Comparison of ENCODE assay signal across 8 cellular contexts in genomic region chr1:156727914-156728598, GRCh38. TPM values are rescaled to one million over a fixed set of nuclear protein-coding genes. Genes with fewer than 3 reads are reported as not detected.
DNase-seq lines count a peak whose midpoint lies in the region; ATAC-seq lines count a peak whose summit lies in the region.

Gene METTL25B (plus strand): TSS chr1:156728469. CDS start chr1:156729105, 636 bp downstream.

- H3K27me3 ChIP-seq in effector memory CD4-positive, alpha-beta T cell (replicated peaks; ENCODE audit: control insufficient read depth, insufficient read depth, low read length, poor library complexity, severe bottlenecking) = no peaks in the 10 kb centered on the region

- peaks cover 37% of the 10 kb centered on the region for H3K4me1 ChIP-seq in effector memory CD4-positive, alpha-beta T cell (ENCODE audit: control insufficient read depth, insufficient read depth, low read length, poor library complexity, severe bottlenecking)

- ATAC-seq in GM19043 (IDR thresholded peaks at IDR 0.05; ENCODE audit: low read depth, unreplicated experiment) = peak; percentile 48
- ATAC-seq in HG03175 (IDR thresholded peaks at IDR 0.05; ENCODE audit: unreplicated experiment) = peak; percentile 62

- peak; percentile 86 for DNase-seq in CD1c-positive myeloid dendritic cell (ENCODE audit: extremely low spot score)
- DNase-seq in NCI-H526 (lab: John Stamatoyannopoulos, UW) = peak; percentile 93 to 98
- peak; percentile 61 for DNase-seq in activated CD4-positive, alpha-beta T cell treated with anti-CD3 and anti-CD28 coated beads, Interleukin-2, amount 50 U/mL, for 1 hour
- DNase-seq in effector memory CD4-positive, alpha-beta T cell = peak in 2 of 3 donors; percentile 51 to 67
- DNase-seq in mesenteric fat pad (ENCODE audit: low spot score) = peak; percentile 95
- peak; percentile 87 for DNase-seq in stimulated activated CD8-positive, alpha-beta memory T cell treated with anti-CD3 and anti-CD28 coated beads, Interleukin-4, amount 100 ng/mL, for 48 hours

- H3K9me3 ChIP-seq in effector memory CD4-positive, alpha-beta T cell (ENCODE audit: control insufficient read depth, low read length) = no peaks in the 10 kb centered on the region

- peak within 1 kb of the TSS; percentile 96 for H3K27ac ChIP-seq in effector memory CD4-positive, alpha-beta T cell (ENCODE audit: insufficient read depth, low read length, poor library complexity, severe bottlenecking)

- H3K4me3 ChIP-seq in effector memory CD4-positive, alpha-beta T cell (ENCODE audit: insufficient read depth, low read depth, low read length, poor library complexity, severe bottlenecking) = peak within 1 kb of the TSS; percentile 90

- H3K36me3 ChIP-seq in effector memory CD4-positive, alpha-beta T cell (ENCODE audit: control insufficient read depth, insufficient read depth, low read length) = peaks cover 20% of the 10 kb centered on the region

RNA-seq across cellular contexts. Expression of gene METTL25B, which starts in this region (rescaled TPM):
- 20.0 TPM for total RNA-seq in mesenteric fat pad

Comparison
In these comparisons a context has a peak if more than half of its experiments do, and no peak if none do; other contexts are left out.
1. Peak in every context shown above with its lines: DNase-seq, ATAC-seq, H3K4me3 ChIP-seq and H3K27ac ChIP-seq.